ENCODE assay signal across 14 cellular contexts in the genomic region with DNA sequence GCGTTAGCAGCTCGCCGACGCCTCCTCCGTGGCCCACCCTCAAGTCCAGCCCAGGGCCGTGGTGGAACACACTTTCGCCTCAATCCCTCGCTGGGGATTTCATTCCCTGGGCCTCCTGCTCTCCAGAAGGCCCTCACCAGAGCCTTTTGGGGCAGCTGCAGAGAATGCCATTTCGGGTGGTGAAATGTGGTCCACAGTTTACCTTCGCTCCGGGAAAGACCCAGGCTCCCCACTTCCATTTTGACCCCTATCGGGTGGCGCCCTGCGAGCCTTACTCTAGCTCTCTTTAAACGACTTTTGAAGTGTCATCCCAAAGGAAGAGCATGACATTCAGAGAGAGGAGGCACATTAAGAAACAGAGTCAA. TPM values are rescaled to one million over a fixed set of nuclear protein-coding genes. Genes with fewer than 3 reads are reported as not detected.
A peak's percentile ranks its signal among the peaks of the same experiment; 100 is the strongest.
DNase-seq lines count a peak whose midpoint lies in the region; ATAC-seq and TF ChIP-seq lines count a peak whose summit lies in the region.
"Had no signal": no experiment of that assay in that cellular context is flagged by ENCODE, and none has a peak within 500 bp of the region (broad histone marks: within the 10 kb centered on the region; RNA-seq: fewer than 3 reads in every experiment).

No MANE protein-coding gene starts in this region.

- H3K27me3 Mint-ChIP-seq in activated CD4-positive, alpha-beta T cell treated with anti-CD3 and anti-CD28 coated beads, Interleukin-2, amount 10 ng/mL, durations not matched to agents 7 days and 5 days: no peaks in the 10 kb centered on the region
- H3K27me3 Mint-ChIP-seq in activated CD4-positive, alpha-beta memory T cell treated with anti-CD3 and anti-CD28 coated beads for 36 hours: no peaks in the 10 kb centered on the region
- H3K27me3 Mint-ChIP-seq in stimulated activated naive CD8-positive, alpha-beta T cell treated with anti-CD3 and anti-CD28 coated beads, Interleukin-15, Interleukin-2, amounts not matched to agents 100 ng/mL and 50 ng/mL, for 24 hours: no peaks in the 10 kb centered on the region
- H3K27me3 Mint-ChIP-seq: type B pancreatic cell had no signal

- DNase-seq in activated CD4-positive, alpha-beta T cell treated with anti-CD3 and anti-CD28 coated beads, Interleukin-2, amount 10 ng/mL, durations not matched to agents 7 days and 5 days: no peak
- DNase-seq in activated CD4-positive, alpha-beta T cell treated with anti-CD3 and anti-CD28 coated beads, Interleukin-2, amount 50 U/mL, for 1 hour: no peak
- no peak for DNase-seq in activated CD4-positive, alpha-beta memory T cell treated with anti-CD3 and anti-CD28 coated beads for 36 hours
- DNase-seq in foreskin keratinocyte (no peak), amniotic stem cell (lab: John Stamatoyannopoulos, UW) (no peak), osteoblast (ENCODE audit: insufficient read length, low spot score, missing footprints) (no peak)
- DNase-seq: cerebellar nuclear complex had no signal

- ATAC-seq in foreskin keratinocyte (no peak), HG03135 (IDR thresholded peaks at IDR 0.05; ENCODE audit: unreplicated experiment) (no peak)
- ATAC-seq: left lobe of liver had no signal

- peak overlapping the region; percentile 87 for H3K4me3 Mint-ChIP-seq in activated CD4-positive, alpha-beta T cell treated with anti-CD3 and anti-CD28 coated beads, Interleukin-2, amount 10 ng/mL, durations not matched to agents 7 days and 5 days
- peak overlapping the region; percentile 87 for H3K4me3 Mint-ChIP-seq in activated CD4-positive, alpha-beta memory T cell treated with anti-CD3 and anti-CD28 coated beads for 36 hours
- peak overlapping the region; percentile 93 for H3K4me3 Mint-ChIP-seq in stimulated activated naive CD8-positive, alpha-beta T cell treated with anti-CD3 and anti-CD28 coated beads, Interleukin-15, Interleukin-2, amounts not matched to agents 100 ng/mL and 50 ng/mL, for 24 hours
- H3K4me3 Mint-ChIP-seq: type B pancreatic cell had no signal

- no peak overlapping the region for H2AFZ ChIP-seq in osteoblast (ENCODE audit: low read length)

- TF ChIP-seq CTCF in foreskin keratinocyte (conservative IDR thresholded peaks at IDR 0.05): no peak
- TF ChIP-seq CTCF in osteoblast (IDR thresholded peaks at IDR 0.05; ENCODE audit: extremely low read depth, low read depth, low read length): no peak

- no peaks in the 10 kb centered on the region for H3K9me3 Mint-ChIP-seq in activated CD4-positive, alpha-beta T cell treated with anti-CD3 and anti-CD28 coated beads, Interleukin-2, amount 10 ng/mL, durations not matched to agents 7 days and 5 days
- no peaks in the 10 kb centered on the region for H3K9me3 Mint-ChIP-seq in activated CD4-positive, alpha-beta memory T cell treated with anti-CD3 and anti-CD28 coated beads for 36 hours
- no peaks in the 10 kb centered on the region for H3K9me3 Mint-ChIP-seq in stimulated activated naive CD8-positive, alpha-beta T cell treated with anti-CD3 and anti-CD28 coated beads, Interleukin-15, Interleukin-2, amounts not matched to agents 100 ng/mL and 50 ng/mL, for 24 hours
- H3K9me3 Mint-ChIP-seq: type B pancreatic cell had no signal

- H3K27ac ChIP-seq in foreskin keratinocyte: peak overlapping the region; percentile 46
- H3K27ac ChIP-seq in osteoblast (ENCODE audit: low read depth, low read length): no peak overlapping the region

- H3K4me1 Mint-ChIP-seq in activated CD4-positive, alpha-beta T cell treated with anti-CD3 and anti-CD28 coated beads, Interleukin-2, amount 10 ng/mL, durations not matched to agents 7 days and 5 days: peaks cover 49% of the 10 kb centered on the region
- H3K4me1 Mint-ChIP-seq in activated CD4-positive, alpha-beta memory T cell treated with anti-CD3 and anti-CD28 coated beads for 36 hours (ENCODE audit: low read depth): peaks cover 38% of the 10 kb centered on the region
- H3K4me1 Mint-ChIP-seq in stimulated activated naive CD8-positive, alpha-beta T cell treated with anti-CD3 and anti-CD28 coated beads, Interleukin-15, Interleukin-2, amounts not matched to agents 100 ng/mL and 50 ng/mL, for 24 hours (ENCODE audit: low read depth): peaks cover 48% of the 10 kb centered on the region

- intact Hi-C loops in activated CD4-positive, alpha-beta memory T cell treated with anti-CD3 and anti-CD28 coated beads for 36 hours (cut with micrococcal nuclease): loop anchor here (1.0 to 10.0 kb wide), 9 partner anchors 11 to 470 kb away; a partner anchor contains a TSS

- no peaks in the 10 kb centered on the region for H4K20me1 ChIP-seq in osteoblast (ENCODE audit: insufficient read depth, low read length)

- H3K27me3 ChIP-seq in foreskin keratinocyte (no peaks in the 10 kb centered on the region), osteoblast (ENCODE audit: insufficient read depth, low read length) (no peaks in the 10 kb centered on the region)

- CTCF ChIA-PET in activated CD4-positive, alpha-beta T cell treated with anti-CD3 and anti-CD28 coated beads, Interleukin-2, amount 10 ng/mL, durations not matched to agents 7 days and 5 days (lab: Charles Lee): interaction anchor here (0.6 to 2.0 kb wide), 5 partner anchors 10 to 370 kb away, joined by 3 to 6 read pairs (median 3); no protein-coding TSS in a partner anchor
- CTCF ChIA-PET in activated CD4-positive, alpha-beta memory T cell treated with anti-CD3 and anti-CD28 coated beads for 36 hours (lab: Charles Lee): interaction anchor here (0.7 to 1.2 kb wide), 4 partner anchors 12 to 129 kb away, joined by 3 to 6 read pairs (median 4); no protein-coding TSS in a partner anchor

- no peak overlapping the region for H3K4me3 ChIP-seq in osteoblast (ENCODE audit: insufficient read depth, low read length)

- peak overlapping the region; percentile 96 for H3K27ac Mint-ChIP-seq in activated CD4-positive, alpha-beta T cell treated with anti-CD3 and anti-CD28 coated beads, Interleukin-2, amount 10 ng/mL, durations not matched to agents 7 days and 5 days
- H3K27ac Mint-ChIP-seq in activated CD4-positive, alpha-beta memory T cell treated with anti-CD3 and anti-CD28 coated beads for 36 hours: peak overlapping the region; percentile 98
- H3K27ac Mint-ChIP-seq in stimulated activated naive CD8-positive, alpha-beta T cell treated with anti-CD3 and anti-CD28 coated beads, Interleukin-15, Interleukin-2, amounts not matched to agents 100 ng/mL and 50 ng/mL, for 24 hours: peak overlapping the region; percentile 95
- H3K27ac Mint-ChIP-seq: type B pancreatic cell had no signal

- no peak overlapping the region for H3K4me2 ChIP-seq in osteoblast (ENCODE audit: insufficient read depth, low read length)

- no peaks in the 10 kb centered on the region for H3K79me2 ChIP-seq in osteoblast (ENCODE audit: insufficient read depth, low read length)

- no peaks in the 10 kb centered on the region for H3K36me3 ChIP-seq in osteoblast (ENCODE audit: insufficient read depth, low read length)

- H3K9me3 ChIP-seq in osteoblast (ENCODE audit: low read depth, low read length): no peaks in the 10 kb centered on the region

- POLR2A ChIA-PET in activated CD4-positive, alpha-beta T cell treated with anti-CD3 and anti-CD28 coated beads, Interleukin-2, amount 10 ng/mL, durations not matched to agents 7 days and 5 days (lab: Charles Lee): interaction anchor here (1.0 to 1.2 kb wide), 2 partner anchors 10 to 129 kb away, joined by 3 to 4 read pairs; no protein-coding TSS in a partner anchor
- POLR2A ChIA-PET in activated CD4-positive, alpha-beta memory T cell treated with anti-CD3 and anti-CD28 coated beads for 36 hours (lab: Charles Lee): interaction anchor here (1.6 to 7.6 kb wide), 7 partner anchors 12 to 384 kb away, joined by 5 to 55 read pairs (median 10); no protein-coding TSS in a partner anchor

- H3K36me3 Mint-ChIP-seq in activated CD4-positive, alpha-beta T cell treated with anti-CD3 and anti-CD28 coated beads, Interleukin-2, amount 10 ng/mL, durations not matched to agents 7 days and 5 days (ENCODE audit: low read depth): peaks cover 18% of the 10 kb centered on the region
- H3K36me3 Mint-ChIP-seq in activated CD4-positive, alpha-beta memory T cell treated with anti-CD3 and anti-CD28 coated beads for 36 hours: peaks cover 1% of the 10 kb centered on the region
- no peaks in the 10 kb centered on the region for H3K36me3 Mint-ChIP-seq in stimulated activated naive CD8-positive, alpha-beta T cell treated with anti-CD3 and anti-CD28 coated beads, Interleukin-15, Interleukin-2, amounts not matched to agents 100 ng/mL and 50 ng/mL, for 24 hours (ENCODE audit: low read depth)
- H3K36me3 Mint-ChIP-seq: CD14-positive monocyte, type B pancreatic cell had no signal

- no peaks in the 10 kb centered on the region for H3K4me1 ChIP-seq in foreskin keratinocyte
- no peaks in the 10 kb centered on the region for H3K4me1 ChIP-seq in osteoblast (ENCODE audit: insufficient read depth, low read length)

RNA-seq across cellular contexts. Expression of a gene that starts 0.5 kb away (rescaled TPM):
- 10 to 100 TPM; 63.1 to 64.4 TPM for total RNA-seq in activated CD4-positive, alpha-beta T cell treated with anti-CD3 and anti-CD28 coated beads, Interleukin-2, amount 10 ng/mL, durations not matched to agents 7 days and 5 days
- total RNA-seq in activated CD4-positive, alpha-beta memory T cell treated with anti-CD3 and anti-CD28 coated beads for 36 hours: 10 to 100 TPM; 30.5 to 32.3 TPM
- total RNA-seq in foreskin keratinocyte: not detected in 2 replicates
- not detected in 2 replicates for polyA plus RNA-seq in foreskin keratinocyte
- total RNA-seq in osteoblast: not detected in 2 replicates

RNA-seq across cellular contexts. Expression of a gene that starts 14.4 kb away (rescaled TPM):
- not detected for total RNA-seq in activated CD4-positive, alpha-beta T cell treated with anti-CD3 and anti-CD28 coated beads, Interleukin-2, amount 10 ng/mL, durations not matched to agents 7 days and 5 days
- total RNA-seq in activated CD4-positive, alpha-beta memory T cell treated with anti-CD3 and anti-CD28 coated beads for 36 hours: under 1 TPM in 1 of 2 experiments, not detected in 1; 0.10 TPM
- total RNA-seq in foreskin keratinocyte: not detected in 2 replicates
- not detected in 2 replicates for polyA plus RNA-seq in foreskin keratinocyte
- not detected in 2 replicates for total RNA-seq in osteoblast
- total RNA-seq: left lobe of liver, SK-MEL-5, skeletal muscle tissue had no signal
- polyA plus RNA-seq: CD14-positive monocyte had no signal

Comparison
In these comparisons a context has a peak if more than half of its experiments do, and no peak if none do; other contexts are left out.
1. RNA of a gene that starts 0.5 kb away (total RNA-seq): 63.1 to 64.4 TPM in activated CD4-positive, alpha-beta T cell treated with anti-CD3 and anti-CD28 coated beads, Interleukin-2, amount 10 ng/mL, durations not matched to agents 7 days and 5 days and 30.5 to 32.3 TPM in activated CD4-positive, alpha-beta memory T cell treated with anti-CD3 and anti-CD28 coated beads for 36 hours; not detected in foreskin keratinocyte and not detected in osteoblast; every median in the first group is over 10 times any median in the second.
2. Peak in every context shown above with its lines, with median percentiles within 50 percentile points of each other: H3K27ac Mint-ChIP-seq and H3K4me3 Mint-ChIP-seq.